10 cellular contexts compared by ENCODE assay signal in genomic region chr5:68268363-68269130, GRCh38. TPM values are rescaled to one million over a fixed set of nuclear protein-coding genes. Genes with fewer than 3 reads are reported as not detected.
A peak's percentile ranks its signal among the peaks of the same experiment; 100 is the strongest.
DNase-seq lines count a peak whose midpoint lies in the region; ATAC-seq and TF ChIP-seq lines count a peak whose summit lies in the region.
"Had no signal": no experiment of that assay in that cellular context is flagged by ENCODE, and none has a peak within 500 bp of the region (broad histone marks: within the 10 kb centered on the region; RNA-seq: fewer than 3 reads in every experiment).

No MANE protein-coding gene starts in this region.

- TF ChIP-seq CTCF in MCF 10A (IDR thresholded peaks at IDR 0.05; ENCODE audit: unreplicated experiment) (no peak), progenitor cell of endocrine pancreas (IDR thresholded peaks at IDR 0.05; ENCODE audit: unreplicated experiment) (no peak)

- intact Hi-C loops in MCF 10A (cut with micrococcal nuclease) = no loop called here

- peak; percentile 56 for DNase-seq in MCF 10A (ENCODE audit: unreplicated experiment)
- no peak for DNase-seq in progenitor cell of endocrine pancreas (ENCODE audit: low spot score, unreplicated experiment)
- DNase-seq in activated gamma-delta T cell treated with Interleukin-2 at 50 U/mL for 16 hours = no peak
- no peak for DNase-seq in GM03348 (ENCODE audit: low spot score)
- DNase-seq: EL; stimulated activated CD4-positive, alpha-beta T cell treated with anti-CD3 and anti-CD28 coated beads, Interleukin-1b, Interleukin-23, amount 100 ng/mL, for 48 hours had no signal

- H3K4me3 Mint-ChIP-seq in MCF 10A (ENCODE audit: unreplicated experiment) (peak overlapping the region; percentile 63), progenitor cell of endocrine pancreas (ENCODE audit: low read depth) (no peak overlapping the region)

- no TSS peak for BruUV-seq in MCF 10A (replicated peaks; lab: Mats Ljungman, UMichigan)

- peak; percentile 42 for ATAC-seq in HG02759 (IDR thresholded peaks at IDR 0.05; ENCODE audit: unreplicated experiment)
- no peak for ATAC-seq in HG03469 (IDR thresholded peaks at IDR 0.05; ENCODE audit: unreplicated experiment)
- ATAC-seq in GM18870 (IDR thresholded peaks at IDR 0.05; ENCODE audit: unreplicated experiment) = no peak

- peak overlapping the region; percentile 31; the same call in 1 of the 2 replicates for H3K4me3 ChIP-seq in GM08714 (ENCODE audit: low read length)

- peaks cover 85% of the 10 kb centered on the region for H3K36me3 Mint-ChIP-seq in MCF 10A (ENCODE audit: insufficient read depth, unreplicated experiment)
- peaks cover 1% of the 10 kb centered on the region for H3K36me3 Mint-ChIP-seq in progenitor cell of endocrine pancreas (ENCODE audit: insufficient read depth)

- CTCF ChIA-PET in MCF 10A (lab: Yijun Ruan, JAX) = interaction anchor here (0.6 to 1.7 kb wide), 4 partner anchors 12 to 141 kb away, joined by 3 to 4 read pairs (median 3); no protein-coding TSS in a partner anchor

- H3K4me1 Mint-ChIP-seq in MCF 10A (ENCODE audit: insufficient read depth, unreplicated experiment) (peaks cover 70% of the 10 kb centered on the region), progenitor cell of endocrine pancreas (ENCODE audit: low read depth) (peaks cover 48% of the 10 kb centered on the region)

- H3K9me3 Mint-ChIP-seq in MCF 10A (ENCODE audit: unreplicated experiment) = no peaks in the 10 kb centered on the region
- no peaks in the 10 kb centered on the region for H3K9me3 Mint-ChIP-seq in progenitor cell of endocrine pancreas (ENCODE audit: low read depth)

- H3K27me3 Mint-ChIP-seq in MCF 10A (ENCODE audit: insufficient read depth, unreplicated experiment) = no peaks in the 10 kb centered on the region
- no peaks in the 10 kb centered on the region for H3K27me3 Mint-ChIP-seq in progenitor cell of endocrine pancreas

- POLR2A ChIA-PET in MCF 10A (lab: Yijun Ruan, JAX) = interaction anchor here (0.7 to 6.0 kb wide), 12 partner anchors 9 to 1013 kb away, joined by 3 to 61 read pairs (median 4); partner anchors contain the start of gene PIK3R1

- H3K27ac Mint-ChIP-seq in MCF 10A (ENCODE audit: low read depth, unreplicated experiment) (peak overlapping the region; percentile 91), progenitor cell of endocrine pancreas (peak overlapping the region; percentile 34)

RNA-seq across cellular contexts. Expression of gene PIK3R1, which starts 53.0 kb away (rescaled TPM):
- 124 and 151 TPM in 2 replicates for total RNA-seq in MCF 10A (2022)
- 76.2 and 89.7 TPM in 2 replicates for total RNA-seq in progenitor cell of endocrine pancreas
